9 cellular contexts compared by ENCODE assay signal in genomic region chr7:143416565-143417149, GRCh38. TPM values are rescaled to one million over a fixed set of nuclear protein-coding genes. Genes with fewer than 3 reads are reported as not detected.
DNase-seq lines count a peak whose midpoint lies in the region; ATAC-seq and TF ChIP-seq lines count a peak whose summit lies in the region.
"Had no signal": no experiment of that assay in that cellular context is flagged by ENCODE, and none has a peak within 500 bp of the region (broad histone marks: within the 10 kb centered on the region; RNA-seq: fewer than 3 reads in every experiment).

No MANE protein-coding gene starts in this region.

- no peak overlapping the region for H3K27ac ChIP-seq in coronary artery

- ATAC-seq in HG03103 (IDR thresholded peaks at IDR 0.05; ENCODE audit: low read depth, unreplicated experiment) (peak; percentile 64), HG03521 (IDR thresholded peaks at IDR 0.05; ENCODE audit: unreplicated experiment) (no peak)

- no peak overlapping the region for H3K4me3 ChIP-seq in coronary artery

- no peak overlapping the region for H3K27ac Mint-ChIP-seq in activated CD4-positive, alpha-beta memory T cell treated with anti-CD3 and anti-CD28 coated beads, Interleukin-2, amount 10 ng/mL, durations not matched to agents 7 days and 5 days
- no peak overlapping the region for H3K27ac Mint-ChIP-seq in activated CD4-positive, alpha-beta memory T cell treated with anti-CD3 and anti-CD28 coated beads for 36 hours

- H3K4me3 Mint-ChIP-seq in activated CD4-positive, alpha-beta memory T cell treated with anti-CD3 and anti-CD28 coated beads, Interleukin-2, amount 10 ng/mL, durations not matched to agents 7 days and 5 days = no peak overlapping the region
- no peak overlapping the region for H3K4me3 Mint-ChIP-seq in activated CD4-positive, alpha-beta memory T cell treated with anti-CD3 and anti-CD28 coated beads for 36 hours
- H3K4me3 Mint-ChIP-seq: central memory CD8-positive, alpha-beta T cell had no signal

- TF ChIP-seq CTCF in coronary artery (IDR thresholded peaks at IDR 0.05) = peak; percentile 60

- H3K36me3 Mint-ChIP-seq in activated CD4-positive, alpha-beta memory T cell treated with anti-CD3 and anti-CD28 coated beads, Interleukin-2, amount 10 ng/mL, durations not matched to agents 7 days and 5 days (ENCODE audit: low read depth) = no peaks in the 10 kb centered on the region
- peaks cover 2% of the 10 kb centered on the region for H3K36me3 Mint-ChIP-seq in activated CD4-positive, alpha-beta memory T cell treated with anti-CD3 and anti-CD28 coated beads for 36 hours

- no peaks in the 10 kb centered on the region for H3K4me1 Mint-ChIP-seq in activated CD4-positive, alpha-beta memory T cell treated with anti-CD3 and anti-CD28 coated beads, Interleukin-2, amount 10 ng/mL, durations not matched to agents 7 days and 5 days
- peaks cover 6% of the 10 kb centered on the region for H3K4me1 Mint-ChIP-seq in activated CD4-positive, alpha-beta memory T cell treated with anti-CD3 and anti-CD28 coated beads for 36 hours (ENCODE audit: low read depth)
- H3K4me1 Mint-ChIP-seq: central memory CD8-positive, alpha-beta T cell had no signal

- CTCF ChIA-PET in activated CD4-positive, alpha-beta memory T cell treated with anti-CD3 and anti-CD28 coated beads, Interleukin-2, amount 10 ng/mL, durations not matched to agents 7 days and 5 days (lab: Charles Lee) = interaction anchor here (0.7 to 3.7 kb wide), 23 partner anchors 9 to 476 kb away, joined by 3 to 57 read pairs (median 5); partner anchors contain the start of gene EPHA1
- CTCF ChIA-PET in activated CD4-positive, alpha-beta memory T cell treated with anti-CD3 and anti-CD28 coated beads for 36 hours (lab: Charles Lee) = interaction anchor here (0.6 to 4.3 kb wide), 34 partner anchors 9 to 414 kb away, joined by 3 to 64 read pairs (median 3); partner anchors contain the start of genes CLCN1, EPHA1 and FAM131B

- intact Hi-C loops in activated CD4-positive, alpha-beta memory T cell treated with anti-CD3 and anti-CD28 coated beads for 36 hours (cut with micrococcal nuclease) = loop anchor here (1.0 to 5.0 kb wide), 4 partner anchors 36 to 409 kb away; partner anchors contain the start of gene ZYX

- no peaks in the 10 kb centered on the region for H3K9me3 Mint-ChIP-seq in activated CD4-positive, alpha-beta memory T cell treated with anti-CD3 and anti-CD28 coated beads, Interleukin-2, amount 10 ng/mL, durations not matched to agents 7 days and 5 days
- H3K9me3 Mint-ChIP-seq in activated CD4-positive, alpha-beta memory T cell treated with anti-CD3 and anti-CD28 coated beads for 36 hours = peaks cover 6% of the 10 kb centered on the region
- H3K9me3 Mint-ChIP-seq: central memory CD8-positive, alpha-beta T cell had no signal

- H3K27me3 Mint-ChIP-seq in activated CD4-positive, alpha-beta memory T cell treated with anti-CD3 and anti-CD28 coated beads, Interleukin-2, amount 10 ng/mL, durations not matched to agents 7 days and 5 days = peaks cover 3% of the 10 kb centered on the region
- H3K27me3 Mint-ChIP-seq in activated CD4-positive, alpha-beta memory T cell treated with anti-CD3 and anti-CD28 coated beads for 36 hours = no peaks in the 10 kb centered on the region

- peak; percentile 13 for DNase-seq in activated CD4-positive, alpha-beta memory T cell treated with anti-CD3 and anti-CD28 coated beads, Interleukin-2, amount 10 ng/mL, durations not matched to agents 7 days and 5 days
- DNase-seq in activated CD4-positive, alpha-beta memory T cell treated with anti-CD3 and anti-CD28 coated beads for 36 hours = no peak
- peak; percentile 8 for DNase-seq in NOMO-1 treated with dmso at 0.1 percent for 144 hours (lab: John Stamatoyannopoulos, UW; ENCODE audit: unreplicated experiment)
- DNase-seq in coronary artery (ENCODE audit: low spot score) = no peak
- peak; percentile 43 for DNase-seq in midbrain (lab: John Stamatoyannopoulos, UW)
- DNase-seq in activated CD8-positive, alpha-beta memory T cell treated with anti-CD3 and anti-CD28 coated beads, Interleukin-2, amount 50 U/mL, for 48 hours = no peak

- POLR2A ChIA-PET in activated CD4-positive, alpha-beta memory T cell treated with anti-CD3 and anti-CD28 coated beads, Interleukin-2, amount 10 ng/mL, durations not matched to agents 7 days and 5 days (lab: Charles Lee) = interaction anchor here (0.9 to 1.0 kb wide), 2 partner anchors 36 to 176 kb away, joined by 4 read pairs; no protein-coding TSS in a partner anchor
- POLR2A ChIA-PET in activated CD4-positive, alpha-beta memory T cell treated with anti-CD3 and anti-CD28 coated beads for 36 hours (lab: Charles Lee) = no interaction called here

RNA-seq across cellular contexts. Expression of gene EPHA1, which starts 8.0 kb away (rescaled TPM):
- total RNA-seq in activated CD4-positive, alpha-beta memory T cell treated with anti-CD3 and anti-CD28 coated beads, Interleukin-2, amount 10 ng/mL, durations not matched to agents 7 days and 5 days = 1 to 10 TPM; 1.1 to 1.2 TPM
- 1 to 10 TPM; 2.9 to 4.3 TPM for total RNA-seq in activated CD4-positive, alpha-beta memory T cell treated with anti-CD3 and anti-CD28 coated beads for 36 hours

RNA-seq across cellular contexts. Expression of gene TAS2R60, which starts 26.6 kb away (rescaled TPM):
- not detected for total RNA-seq in activated CD4-positive, alpha-beta memory T cell treated with anti-CD3 and anti-CD28 coated beads, Interleukin-2, amount 10 ng/mL, durations not matched to agents 7 days and 5 days
- total RNA-seq in activated CD4-positive, alpha-beta memory T cell treated with anti-CD3 and anti-CD28 coated beads for 36 hours = not detected

RNA-seq across cellular contexts. Expression of gene ZYX, which starts 35.5 kb away (rescaled TPM):
- total RNA-seq in activated CD4-positive, alpha-beta memory T cell treated with anti-CD3 and anti-CD28 coated beads, Interleukin-2, amount 10 ng/mL, durations not matched to agents 7 days and 5 days = 100 to 1,000 TPM; 235 to 249 TPM
- total RNA-seq in activated CD4-positive, alpha-beta memory T cell treated with anti-CD3 and anti-CD28 coated beads for 36 hours = 100 to 1,000 TPM; 137 to 140 TPM

RNA-seq across cellular contexts. Expression of gene FAM131B, which starts 54.1 kb away (rescaled TPM):
- total RNA-seq in activated CD4-positive, alpha-beta memory T cell treated with anti-CD3 and anti-CD28 coated beads, Interleukin-2, amount 10 ng/mL, durations not matched to agents 7 days and 5 days = 1 to 10 TPM; 1.2 TPM
- total RNA-seq in activated CD4-positive, alpha-beta memory T cell treated with anti-CD3 and anti-CD28 coated beads for 36 hours = 1 to 10 TPM; 1.9 to 2.3 TPM

Comparison
In these comparisons a context has a peak if more than half of its experiments do, and no peak if none do; other contexts are left out.
1. DNase-seq: peak in activated CD4-positive, alpha-beta memory T cell treated with anti-CD3 and anti-CD28 coated beads, Interleukin-2, amount 10 ng/mL, durations not matched to agents 7 days and 5 days (single experiment), NOMO-1 treated with dmso at 0.1 percent for 144 hours (single experiment) and midbrain (single experiment); none in activated CD4-positive, alpha-beta memory T cell treated with anti-CD3 and anti-CD28 coated beads for 36 hours (single experiment), coronary artery (single experiment) and activated CD8-positive, alpha-beta memory T cell treated with anti-CD3 and anti-CD28 coated beads, Interleukin-2, amount 50 U/mL, for 48 hours (single experiment).